ENCODE assay signal across 24 cellular contexts in genomic region chr9:93166699-93167098, GRCh38. TPM values are rescaled to one million over a fixed set of nuclear protein-coding genes. Genes with fewer than 3 reads are reported as not detected.
DNase-seq lines count a peak whose midpoint lies in the region; ATAC-seq and TF ChIP-seq lines count a peak whose summit lies in the region.
"Had no signal": no experiment of that assay in that cellular context is flagged by ENCODE, and none has a peak within 500 bp of the region (broad histone marks: within the 10 kb centered on the region; RNA-seq: fewer than 3 reads in every experiment).

No MANE protein-coding gene starts in this region.

- H4K91ac ChIP-seq in IMR-90 (ENCODE audit: insufficient read depth, low read depth, low read length), result no peak overlapping the region

- H3K27ac Mint-ChIP-seq in activated T-helper 17 cell treated with anti-CD3 and anti-CD28 coated beads, Interleukin-2, amount 50 U/mL, for 72 hours, result peak overlapping the region; percentile 15
- H3K27ac Mint-ChIP-seq in HFFc6 (no peak overlapping the region), endothelial cell (ENCODE audit: unreplicated experiment) (no peak overlapping the region)
- H3K27ac Mint-ChIP-seq: CD4-positive, alpha-beta T cell had no signal

- H3K9me3 ChIP-seq in IMR-90 (ENCODE audit: control insufficient read depth, insufficient read depth, low read length), result no peaks in the 10 kb centered on the region
- H3K9me3 ChIP-seq in mucosa of descending colon, result no peaks in the 10 kb centered on the region
- H3K9me3 ChIP-seq: A549; BLaER1 treated with 17β-estradiol and CSF1 and Interleukin-3, amounts not matched to agents 10 nM and 100 nM; SJSA1 had no signal

- no peak overlapping the region for H2BK15ac ChIP-seq in IMR-90 (ENCODE audit: low read depth, low read length)

- no peak overlapping the region for H3K56ac ChIP-seq in IMR-90 (ENCODE audit: extremely low read depth, insufficient read depth, low read length)

- dilution Hi-C loops in IMR-90 (cut with HindIII; ENCODE audit: low sequenced_read_pairs, unreplicated experiment), result no loop called here

- no peak for ATAC-seq in IMR-90 (ENCODE audit: low read depth)
- no peak for ATAC-seq in activated T-helper 17 cell treated with anti-CD3 and anti-CD28 coated beads, Interleukin-2, amount 50 U/mL, for 72 hours (replicated peaks)
- peak; percentile 90 for ATAC-seq in mucosa of descending colon
- ATAC-seq: A549 had no signal

- no peak for TF ChIP-seq POLR2A in IMR-90 (IDR thresholded peaks at IDR 0.05; ENCODE audit: low read depth, low read length)

- in situ Hi-C loops in IMR-90 (cut with MboI; ENCODE audit: low sequenced_read_pairs), result loop anchor here (25.0 kb wide), 1 partner anchor 796 kb away; the partner anchor contains the start of gene BARX1
- in situ Hi-C loops in KBM-7 (cut with MboI; ENCODE audit: low pct_unique_long_range_greater_than_20kb, low sequenced_read_pairs), result loop anchor here (10.0 kb wide), 1 partner anchor 138 kb away; no protein-coding TSS in a partner anchor

- no peak overlapping the region for H3K4me3 ChIP-seq in IMR-90 (ENCODE audit: insufficient read depth, low read depth, low read length)
- H3K4me3 ChIP-seq in mucosa of descending colon, result no peak overlapping the region
- H3K4me3 ChIP-seq: A549; BLaER1 treated with 17β-estradiol and CSF1 and Interleukin-3, amounts not matched to agents 10 nM and 100 nM; GM23248; PC-9; SJSA1 had no signal

- H3K4me1 ChIP-seq in IMR-90 (ENCODE audit: control insufficient read depth, insufficient read depth, low read length) (no peaks in the 10 kb centered on the region), mucosa of descending colon (ENCODE audit: low read depth) (peaks cover 3% of the 10 kb centered on the region)
- H3K4me1 ChIP-seq: A549; BLaER1 treated with 17β-estradiol and CSF1 and Interleukin-3, amounts not matched to agents 10 nM and 100 nM; SJSA1 had no signal

- CTCF ChIA-PET in IMR-90 (lab: Yijun Ruan, JAX), result interaction anchor here (0.7 kb wide), 1 partner anchor 47 kb away, joined by 3 read pairs; no protein-coding TSS in a partner anchor

- H3K4me1 Mint-ChIP-seq in activated T-helper 17 cell treated with anti-CD3 and anti-CD28 coated beads, Interleukin-2, amount 50 U/mL, for 72 hours, result no peaks in the 10 kb centered on the region
- H3K4me1 Mint-ChIP-seq in HFFc6 (ENCODE audit: low read depth) (no peaks in the 10 kb centered on the region), endothelial cell (ENCODE audit: unreplicated experiment) (no peaks in the 10 kb centered on the region)

- POLR2A ChIA-PET in IMR-90 (lab: Charles Lee; ENCODE audit: unreplicated experiment), result no interaction called here

- no peaks in the 10 kb centered on the region for H3K27me3 Mint-ChIP-seq in activated T-helper 17 cell treated with anti-CD3 and anti-CD28 coated beads, Interleukin-2, amount 50 U/mL, for 72 hours
- H3K27me3 Mint-ChIP-seq in HFFc6 (ENCODE audit: insufficient read depth) (peaks cover 14% of the 10 kb centered on the region), endothelial cell (ENCODE audit: unreplicated experiment) (peaks cover 2% of the 10 kb centered on the region)
- H3K27me3 Mint-ChIP-seq: CD4-positive, alpha-beta T cell had no signal

- DNase-seq in IMR-90, result no peak
- DNase-seq in NCI-H2171 (lab: John Stamatoyannopoulos, UW), result peak; percentile 14
- DNase-seq in mucosa of descending colon, result no peak
- no peak for DNase-seq in HFFc6
- no peak for DNase-seq in KBM-7
- no peak for DNase-seq in endothelial cell (ENCODE audit: low spot score)
- DNase-seq in hepatic stellate cell (ENCODE audit: low spot score), result no peak
- DNase-seq: AML-193; CD4-positive, alpha-beta T cell; GM23248; H7; NCI-H1092; NCI-H1436; NCI-H187; NCI-H2081 treated with DMSO at 0.1 percent for 48 hours; NCI-H526; NCI-H82; PC-9; Right ventricle myocardium superior; RPMI8226 had no signal

- no peak overlapping the region for H2BK5ac ChIP-seq in IMR-90 (ENCODE audit: low read depth, low read length, poor library complexity, severe bottlenecking)

- H3K9me3 Mint-ChIP-seq in activated T-helper 17 cell treated with anti-CD3 and anti-CD28 coated beads, Interleukin-2, amount 50 U/mL, for 72 hours, result no peaks in the 10 kb centered on the region
- no peaks in the 10 kb centered on the region for H3K9me3 Mint-ChIP-seq in HFFc6
- no peaks in the 10 kb centered on the region for H3K9me3 Mint-ChIP-seq in endothelial cell (ENCODE audit: unreplicated experiment)
- H3K9me3 Mint-ChIP-seq: CD4-positive, alpha-beta T cell had no signal

- no peak overlapping the region for H2AK5ac ChIP-seq in IMR-90 (ENCODE audit: low read depth, low read length)

- H3K27ac ChIP-seq in IMR-90 (ENCODE audit: insufficient read depth, low read length), result no peak overlapping the region
- H3K27ac ChIP-seq: A549; BLaER1 treated with 17β-estradiol and CSF1 and Interleukin-3, amounts not matched to agents 10 nM and 100 nM; GM23248; PC-9; SJSA1 had no signal

- H2BK120ac ChIP-seq in IMR-90 (ENCODE audit: low read depth, low read length), result no peak overlapping the region

- no peak overlapping the region for H4K8ac ChIP-seq in IMR-90 (ENCODE audit: low read depth in 2 of 2, low read length in 2 of 2)

- H3K4ac ChIP-seq in IMR-90 (ENCODE audit: low read depth, low read length), result no peak overlapping the region

- intact Hi-C loops in IMR-90 (cut with micrococcal nuclease), result loop anchor here (10.0 kb wide), 2 partner anchors 212 to 798 kb away; no protein-coding TSS in a partner anchor
- intact Hi-C loops in mucosa of descending colon (cut with DNase I, micrococcal nuclease), result loop anchor here in 1 of 2 donors (10.0 kb wide), 1 partner anchor 138 kb away; no protein-coding TSS in a partner anchor

- no peaks in the 10 kb centered on the region for H3K36me3 Mint-ChIP-seq in activated T-helper 17 cell treated with anti-CD3 and anti-CD28 coated beads, Interleukin-2, amount 50 U/mL, for 72 hours (ENCODE audit: low read depth)
- H3K36me3 Mint-ChIP-seq in HFFc6 (ENCODE audit: low read depth) (no peaks in the 10 kb centered on the region), endothelial cell (ENCODE audit: low read depth, unreplicated experiment) (no peaks in the 10 kb centered on the region)

- H3K18ac ChIP-seq in IMR-90 (ENCODE audit: low read depth, low read length), result no peak overlapping the region

- H3K36me3 ChIP-seq in IMR-90 (ENCODE audit: control insufficient read depth, insufficient read depth, low read length) (no peaks in the 10 kb centered on the region), mucosa of descending colon (ENCODE audit: low read depth) (no peaks in the 10 kb centered on the region)
- H3K36me3 ChIP-seq: BLaER1 treated with 17β-estradiol and CSF1 and Interleukin-3, amounts not matched to agents 10 nM and 100 nM; SJSA1 had no signal

- H2AFZ ChIP-seq in IMR-90 (replicated peaks; ENCODE audit: low read length, poor library complexity), result peak overlapping the region; percentile 70
- H2AFZ ChIP-seq: GM23248, PC-9 had no signal

- no peak overlapping the region for H3K4me2 ChIP-seq in IMR-90 (ENCODE audit: low read depth, low read length)
- H3K4me2 ChIP-seq: A549; BLaER1 treated with 17β-estradiol and CSF1 and Interleukin-3, amounts not matched to agents 10 nM and 100 nM; PC-9 had no signal

- no peak for TF ChIP-seq RAD21 in IMR-90 (IDR thresholded peaks at IDR 0.05; ENCODE audit: low read length)

- H3K14ac ChIP-seq in IMR-90 (replicated peaks; ENCODE audit: low read depth, low read length), result no peak overlapping the region

- no peak for TF ChIP-seq CTCF in IMR-90 (conservative IDR thresholded peaks at IDR 0.05; ENCODE audit: low read depth, low read length)
- no peak for TF ChIP-seq CTCF in mucosa of descending colon (IDR thresholded peaks at IDR 0.05)
- no peak for TF ChIP-seq CTCF in HFFc6 (IDR thresholded peaks at IDR 0.05)
- TF ChIP-seq CTCF in endothelial cell (IDR thresholded peaks at IDR 0.05; ENCODE audit: unreplicated experiment), result no peak

- H4K5ac ChIP-seq in IMR-90 (ENCODE audit: low read depth, low read length), result no peak overlapping the region

- 70% methylated on average over 2 of the region's 7 CpGs; no CpG with 5 or more reads in 1 of the 2 experiments for WGBS in IMR-90 (ENCODE audit: extremely low coverage in 2 of 2, insufficient read length in 1 of 2), 2 experiments

- no peak overlapping the region for H2AK9ac ChIP-seq in IMR-90 (replicated peaks; ENCODE audit: low read depth, low read length, poor library complexity)

- no peak overlapping the region for H3K4me3 Mint-ChIP-seq in activated T-helper 17 cell treated with anti-CD3 and anti-CD28 coated beads, Interleukin-2, amount 50 U/mL, for 72 hours
- H3K4me3 Mint-ChIP-seq in HFFc6, result no peak overlapping the region
- no peak overlapping the region for H3K4me3 Mint-ChIP-seq in endothelial cell (ENCODE audit: unreplicated experiment)
- H3K4me3 Mint-ChIP-seq: CD4-positive, alpha-beta T cell had no signal

- H3K9ac ChIP-seq in IMR-90 (ENCODE audit: low read depth, low read length), result no peak overlapping the region
- H3K9ac ChIP-seq: BLaER1 treated with 17β-estradiol and CSF1 and Interleukin-3, amounts not matched to agents 10 nM and 100 nM; GM23248 had no signal

- no peaks in the 10 kb centered on the region for H4K20me1 ChIP-seq in IMR-90 (ENCODE audit: insufficient read depth, low read length)
- H4K20me1 ChIP-seq: BLaER1 treated with 17β-estradiol and CSF1 and Interleukin-3, amounts not matched to agents 10 nM and 100 nM had no signal

- H2BK20ac ChIP-seq in IMR-90 (ENCODE audit: low read depth, low read length), result no peak overlapping the region

- BruUV-seq in IMR-90 (replicated peaks; lab: Mats Ljungman, UMichigan), result no TSS peak

- H3K27me3 ChIP-seq in IMR-90 (ENCODE audit: control insufficient read depth, insufficient read depth, low read length), result peaks cover 18% of the 10 kb centered on the region
- H3K27me3 ChIP-seq: BLaER1 treated with 17β-estradiol and CSF1 and Interleukin-3, amounts not matched to agents 10 nM and 100 nM; SJSA1 had no signal

- no peak overlapping the region for H3K23ac ChIP-seq in IMR-90 (ENCODE audit: low read depth, low read length)

- H3K9me1 ChIP-seq in IMR-90 (ENCODE audit: insufficient read depth, low read length), result no peaks in the 10 kb centered on the region

- H3K79me1 ChIP-seq in IMR-90 (ENCODE audit: low read depth in 1 of 2, low read length in 2 of 2), result no peaks in the 10 kb centered on the region

RNA-seq across cellular contexts. Expression of gene WNK2, which starts 17.2 kb away (rescaled TPM):
- total RNA-seq in IMR-90 (2012; rRNA removed), result not detected in 2 replicates
- not detected in 2 replicates for polyA plus RNA-seq in IMR-90 (2012; rRNA removed)
- 0.01 TPM in 1 of 2 replicates, not detected in the other for polyA plus RNA-seq in IMR-90 (2012; cell fraction: cytosol; rRNA removed)
- polyA plus RNA-seq in IMR-90 (2012; cell fraction: nucleus; rRNA removed; ENCODE audit: low replicate concordance), result not detected in 2 replicates
- under 1 TPM; 0.39 to 0.93 TPM for total RNA-seq in activated T-helper 17 cell treated with anti-CD3 and anti-CD28 coated beads, Interleukin-2, amount 50 U/mL, for 72 hours
- total RNA-seq in mucosa of descending colon, result 100 to 1,000 TPM; 175 to 276 (median 201) TPM
- not detected for total RNA-seq in HFFc6 (2021; fragmentation: NEBNext Ultra II Directional; extraction: Animal tissue kit (Norgen Biotek cat#: 25700))
- 0.82 TPM for total RNA-seq in endothelial cell (ENCODE audit: unreplicated experiment)
- total RNA-seq: GM23248, SJSA1 had no signal
- polyA plus RNA-seq: GM23248 had no signal

RNA-seq across cellular contexts. Expression of gene NINJ1, which starts 32.6 kb away (rescaled TPM):
- total RNA-seq in IMR-90 (2012; rRNA removed) (21.9 and 24.7 TPM in 2 replicates), mucosa of descending colon (10 to 100 TPM; 19.5 to 68.9 (median 23.2) TPM), endothelial cell (ENCODE audit: unreplicated experiment) (34.2 TPM)
- 38.1 and 38.8 TPM in 2 replicates for polyA plus RNA-seq in IMR-90 (2012; rRNA removed)
- 16.1 and 60.5 TPM in 2 replicates for polyA plus RNA-seq in IMR-90 (2012; cell fraction: cytosol; rRNA removed)
- 21.8 and 35.9 TPM in 2 replicates for polyA plus RNA-seq in IMR-90 (2012; cell fraction: nucleus; rRNA removed; ENCODE audit: low replicate concordance)
- 100 to 1,000 TPM in 1 of 2 donors, 10 to 100 TPM in 1; 56.0 to 197 TPM for total RNA-seq in activated T-helper 17 cell treated with anti-CD3 and anti-CD28 coated beads, Interleukin-2, amount 50 U/mL, for 72 hours
- total RNA-seq in HFFc6 (2021; fragmentation: NEBNext Ultra II Directional; extraction: Animal tissue kit (Norgen Biotek cat#: 25700)), result 10 to 100 TPM; 23.2 to 28.0 (median 25.6) TPM

Comparison
In these comparisons a context has a peak if more than half of its experiments do, and no peak if none do; other contexts are left out.
1. RNA of gene WNK2, which starts 17.2 kb away (total RNA-seq): 175 to 276 TPM in mucosa of descending colon; 0.39 to 0.93 TPM in activated T-helper 17 cell treated with anti-CD3 and anti-CD28 coated beads, Interleukin-2, amount 50 U/mL, for 72 hours, 0.82 TPM in endothelial cell (single experiment), not detected in HFFc6 and not detected in IMR-90; every median in the first group is over 10 times any median in the second.